ENCODE assay signal across 22 cellular contexts in the genomic region with DNA sequence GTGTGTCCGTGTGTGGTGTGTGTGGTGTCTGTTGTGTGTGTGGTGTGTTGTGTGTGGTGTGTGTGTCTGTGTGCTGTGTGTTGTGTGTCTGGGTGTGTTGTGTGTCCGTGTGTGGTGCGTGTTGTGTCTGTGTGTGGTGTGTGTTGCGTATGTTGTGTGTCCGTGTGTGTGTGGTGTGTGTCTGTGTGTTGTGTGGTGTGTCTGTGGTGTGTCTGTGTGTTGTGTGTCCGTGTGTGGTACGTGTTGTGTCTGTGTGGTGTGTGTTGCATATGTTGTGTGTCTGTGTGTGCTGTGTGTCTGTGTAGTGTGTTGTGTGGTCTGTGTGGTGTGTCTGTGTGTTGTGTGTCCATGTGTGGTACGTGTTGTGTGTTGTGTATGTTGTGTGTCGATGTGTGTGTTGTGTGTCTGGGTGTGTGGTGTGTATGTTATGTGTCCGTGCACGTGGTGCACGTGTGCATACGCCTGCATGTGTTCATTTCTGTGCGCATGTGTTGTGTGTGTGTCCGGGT.
DNase-seq lines count a peak whose midpoint lies in the region; ATAC-seq, FAIRE-seq and TF ChIP-seq lines count a peak whose summit lies in the region.
"Had no signal": no experiment of that assay in that cellular context is flagged by ENCODE, and none has a peak within 500 bp of the region (broad histone marks: within the 10 kb centered on the region; RNA-seq: fewer than 3 reads in every experiment).

No MANE protein-coding gene starts in this region.

- peak; percentile 75 for FAIRE-seq in GM12891 (lab: Jason Lieb, UNC)
- FAIRE-seq: GM19239 had no signal

- DNase-seq in GM12891 (ENCODE audit: insufficient read length, low spot score) (no peak), amniotic epithelial cell (ENCODE audit: low read depth) (peak; percentile 3), erythroblast (lab: John Stamatoyannopoulos, UW) (peak; percentile 20 to 45), WTC11 (ENCODE audit: low spot score) (no peak), midbrain (lab: John Stamatoyannopoulos, UW) (no peak), GM19240 (ENCODE audit: insufficient read length, low spot score) (no peak)
- no peak for DNase-seq in effector CD8-positive, alpha-beta T cell (lab: John Stamatoyannopoulos, UW)
- DNase-seq: CD4-positive, CD25-positive, alpha-beta regulatory T cell; DMS53; KBM-7; MG63; NCI-H2029; NCI-H526 treated with DMSO at 0.1 percent for 48 hours; Right ventricle myocardium superior; RPMI8226; T-cell had no signal

- CTCF ChIA-PET in HEK293 (lab: Yijun Ruan, JAX): no interaction called here
- CTCF ChIA-PET in WTC11 (lab: Charles Lee): no interaction called here

- H3K36me3 Mint-ChIP-seq in WTC11: no peaks in the 10 kb centered on the region
- H3K36me3 Mint-ChIP-seq: CD4-positive, CD25-positive, alpha-beta regulatory T cell; T-cell had no signal

- TF ChIP-seq CTCF in HEK293 (tag by site-specific recombination; IDR thresholded peaks at IDR 0.05): no peak
- TF ChIP-seq CTCF in WTC11 (IDR thresholded peaks at IDR 0.05): no peak

- H3K27ac Mint-ChIP-seq in WTC11: no peak overlapping the region
- H3K27ac Mint-ChIP-seq: CD4-positive, CD25-positive, alpha-beta regulatory T cell; T-cell had no signal

- no peaks in the 10 kb centered on the region for H3K4me1 Mint-ChIP-seq in WTC11
- H3K4me1 Mint-ChIP-seq: CD4-positive, CD25-positive, alpha-beta regulatory T cell; T-cell had no signal

- no peaks in the 10 kb centered on the region for H3K9me3 Mint-ChIP-seq in WTC11
- H3K9me3 Mint-ChIP-seq: CD4-positive, CD25-positive, alpha-beta regulatory T cell; T-cell had no signal

- H3K4me3 Mint-ChIP-seq in WTC11: no peak overlapping the region
- H3K4me3 Mint-ChIP-seq: CD4-positive, CD25-positive, alpha-beta regulatory T cell; T-cell had no signal

- no peak overlapping the region for H3K4me3 ChIP-seq in HEK293 (ENCODE audit: low read depth, low read length)
- H3K4me3 ChIP-seq: BLaER1, HAP-1, MG63, SJSA1 had no signal

- H3K36me3 ChIP-seq in HEK293 (ENCODE audit: control insufficient read depth in 2 of 2, insufficient read depth in 1 of 2, low read length in 2 of 2): no peaks in the 10 kb centered on the region
- H3K36me3 ChIP-seq: BLaER1, HAP-1, MG63, SJSA1 had no signal

- no peak overlapping the region for H3K27ac ChIP-seq in HEK293 (ENCODE audit: extremely low read depth, low read depth, low read length)
- H3K27ac ChIP-seq: BLaER1, HL-60, SJSA1 had no signal

- no peak for TF ChIP-seq POLR2A in GM12891 (IDR thresholded peaks at IDR 0.05; ENCODE audit: low read depth, low read length)
- TF ChIP-seq POLR2A in erythroblast (IDR thresholded peaks at IDR 0.05; ENCODE audit: low read length): no peak

- no peaks in the 10 kb centered on the region for H3K4me1 ChIP-seq in HEK293 (ENCODE audit: control insufficient read depth, insufficient read depth, low read length)
- H3K4me1 ChIP-seq: BLaER1, HAP-1, SJSA1 had no signal

- no peaks in the 10 kb centered on the region for H3K9me3 ChIP-seq in HEK293 (ENCODE audit: control insufficient read depth, insufficient read depth, low read depth, low read length)
- H3K9me3 ChIP-seq: BLaER1, HAP-1, MG63, SJSA1 had no signal

- H3K27me3 Mint-ChIP-seq in WTC11 (ENCODE audit: low read depth): no peaks in the 10 kb centered on the region
- H3K27me3 Mint-ChIP-seq: CD4-positive, CD25-positive, alpha-beta regulatory T cell had no signal

- POLR2A ChIA-PET in HEK293 (lab: Yijun Ruan, JAX) (no interaction called here), WTC11 (lab: Charles Lee) (no interaction called here)

- ATAC-seq in WTC11: no peak
- ATAC-seq: T-cell had no signal

TF ChIP-seq in GM12891, 5 proteins besides CTCF, POLR2A, EP300 and RAD21:
- TF ChIP-seq SPI1 (IDR thresholded peaks at IDR 0.05; ENCODE audit: low read depth, low read length) (no peak), TAF1 (IDR thresholded peaks at IDR 0.05; ENCODE audit: low read depth, low read length) (no peak), PAX5 (IDR thresholded peaks at IDR 0.05; ENCODE audit: insufficient read depth, low read length, severe bottlenecking) (no peak), POLR2AphosphoS5 (IDR thresholded peaks at IDR 0.05; ENCODE audit: low read depth, low read length) (no peak), POU2F2 (IDR thresholded peaks at IDR 0.05; ENCODE audit: low read depth, low read length) (no peak)

TF ChIP-seq in HEK293, 187 proteins besides CTCF, POLR2A, EP300 and RAD21 (continues in another document):
- peak; percentile 84; the same call in 1 of the 2 replicates for TF ChIP-seq SALL2 (tag by site-specific recombination; IDR thresholded peaks at IDR 0.05; ENCODE audit: borderline replicate concordance)
- no peak for TF ChIP-seq ZNF664 (tag by site-specific recombination; IDR thresholded peaks at IDR 0.05)
- peak; percentile 74; the same call in 1 of the 2 replicates for TF ChIP-seq ZNF2 (tag by site-specific recombination; IDR thresholded peaks at IDR 0.05)
- TF ChIP-seq, protein P1, sequence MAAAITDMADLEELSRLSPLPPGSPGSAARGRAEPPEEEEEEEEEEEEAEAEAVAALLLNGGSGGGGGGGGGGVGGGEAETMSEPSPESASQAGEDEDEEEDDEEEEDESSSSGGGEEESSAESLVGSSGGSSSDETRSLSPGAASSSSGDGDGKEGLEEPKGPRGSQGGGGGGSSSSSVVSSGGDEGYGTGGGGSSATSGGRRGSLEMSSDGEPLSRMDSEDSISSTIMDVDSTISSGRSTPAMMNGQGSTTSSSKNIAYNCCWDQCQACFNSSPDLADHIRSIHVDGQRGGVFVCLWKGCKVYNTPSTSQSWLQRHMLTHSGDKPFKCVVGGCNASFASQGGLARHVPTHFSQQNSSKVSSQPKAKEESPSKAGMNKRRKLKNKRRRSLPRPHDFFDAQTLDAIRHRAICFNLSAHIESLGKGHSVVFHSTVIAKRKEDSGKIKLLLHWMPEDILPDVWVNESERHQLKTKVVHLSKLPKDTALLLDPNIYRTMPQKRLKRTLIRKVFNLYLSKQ (tag by site-specific recombination; IDR thresholded peaks at IDR 0.05; ENCODE audit: borderline replicate concordance): no peak
- TF ChIP-seq, protein P2, sequence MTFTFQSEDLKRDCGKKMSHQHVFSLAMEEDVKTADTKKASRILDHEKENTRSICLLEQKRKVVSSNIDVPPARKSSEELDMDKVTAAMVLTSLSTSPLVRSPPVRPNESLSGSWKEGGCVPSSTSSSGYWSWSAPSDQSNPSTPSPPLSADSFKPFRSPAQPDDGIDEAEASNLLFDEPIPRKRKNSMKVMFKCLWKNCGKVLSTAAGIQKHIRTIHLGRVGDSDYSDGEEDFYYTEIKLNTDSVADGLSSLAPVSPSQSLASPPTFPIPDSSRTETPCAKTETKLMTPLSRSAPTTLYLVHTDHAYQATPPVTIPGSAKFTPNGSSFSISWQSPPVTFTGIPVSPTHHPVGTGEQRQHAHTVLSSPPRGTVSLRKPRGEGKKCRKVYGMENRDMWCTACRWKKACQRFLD (tag by site-specific recombination; IDR thresholded peaks at IDR 0.05): peak; percentile 50; the same call in 1 of the 2 replicates
- no peak for TF ChIP-seq OSR2 (tag by site-specific recombination; IDR thresholded peaks at IDR 0.05)
- peak; percentile 23; the same call in 1 of the 2 replicates for TF ChIP-seq ZNF133 (tag by site-specific recombination; IDR thresholded peaks at IDR 0.05)
- TF ChIP-seq ZNF521 (tag by site-specific recombination; IDR thresholded peaks at IDR 0.05): 0 out of 2 replicates have a peak, but pooled peaks have one; percentile 48
- 0 out of 2 replicates have a peak, but pooled peaks have one; percentile 23 for TF ChIP-seq ZNF23 (tag by site-specific recombination; IDR thresholded peaks at IDR 0.05; ENCODE audit: borderline replicate concordance)

TF ChIP-seq in WTC11, 78 proteins besides CTCF, POLR2A, EP300 and RAD21 (continues in another document):
- TF ChIP-seq ZNF423 (CRISPR knock-in tag; IDR thresholded peaks at IDR 0.05): no peak
- no peak for TF ChIP-seq RORB (CRISPR knock-in tag; IDR thresholded peaks at IDR 0.05)
- TF ChIP-seq ETV6 (CRISPR knock-in tag; IDR thresholded peaks at IDR 0.05): no peak
- TF ChIP-seq ZNF317 (CRISPR knock-in tag; IDR thresholded peaks at IDR 0.05; ENCODE audit: borderline replicate concordance, low read depth): no peak
- TF ChIP-seq ZBTB21 (CRISPR knock-in tag; IDR thresholded peaks at IDR 0.05; ENCODE audit: borderline replicate concordance): no peak
- TF ChIP-seq, protein P3, sequence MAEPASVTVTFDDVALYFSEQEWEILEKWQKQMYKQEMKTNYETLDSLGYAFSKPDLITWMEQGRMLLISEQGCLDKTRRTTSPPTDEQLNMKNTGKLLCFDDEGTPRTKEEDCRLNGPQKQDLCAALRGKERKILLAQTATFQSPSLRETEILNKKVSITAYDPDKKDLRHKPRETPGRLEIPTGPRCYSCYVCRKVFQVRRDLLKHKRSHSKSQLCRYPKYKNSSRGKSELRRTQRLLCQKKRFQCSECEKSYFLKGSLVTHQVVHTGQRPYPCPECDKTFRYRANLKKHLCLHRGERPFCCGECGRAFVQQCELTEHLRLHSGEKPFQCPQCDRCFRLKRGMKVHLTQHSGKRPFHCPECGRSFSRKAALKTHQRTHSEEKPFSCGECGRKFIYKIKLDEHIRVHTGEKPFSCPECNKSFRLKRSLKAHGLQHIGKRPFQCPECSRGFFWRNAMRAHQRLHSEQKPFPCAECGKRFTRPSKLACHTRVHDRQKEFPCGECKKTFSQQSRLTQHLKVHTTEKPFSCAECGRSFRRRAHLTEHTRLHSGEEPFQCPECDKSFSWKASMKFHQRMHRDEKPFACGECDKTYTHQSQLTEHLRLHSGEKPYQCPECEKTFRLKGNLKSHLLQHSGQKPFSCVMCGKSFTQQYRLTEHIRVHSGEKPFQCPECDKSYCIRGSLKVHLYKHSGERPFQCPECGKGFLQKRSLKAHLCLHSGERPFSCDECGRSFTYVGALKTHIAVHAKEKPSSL (CRISPR knock-in tag; conservative IDR thresholded peaks at IDR 0.05): no peak
- TF ChIP-seq IRF2 (CRISPR knock-in tag; IDR thresholded peaks at IDR 0.05; ENCODE audit: borderline replicate concordance, low read depth): no peak
- no peak for TF ChIP-seq SMAD4 (CRISPR knock-in tag; IDR thresholded peaks at IDR 0.05)
- TF ChIP-seq, protein P4, sequence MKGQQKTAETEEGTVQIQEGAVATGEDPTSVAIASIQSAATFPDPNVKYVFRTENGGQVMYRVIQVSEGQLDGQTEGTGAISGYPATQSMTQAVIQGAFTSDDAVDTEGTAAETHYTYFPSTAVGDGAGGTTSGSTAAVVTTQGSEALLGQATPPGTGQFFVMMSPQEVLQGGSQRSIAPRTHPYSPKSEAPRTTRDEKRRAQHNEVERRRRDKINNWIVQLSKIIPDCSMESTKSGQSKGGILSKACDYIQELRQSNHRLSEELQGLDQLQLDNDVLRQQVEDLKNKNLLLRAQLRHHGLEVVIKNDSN (CRISPR knock-in tag; IDR thresholded peaks at IDR 0.05): no peak
- no peak for TF ChIP-seq ELF4 (CRISPR knock-in tag; IDR thresholded peaks at IDR 0.05; ENCODE audit: low read depth)
- no peak for TF ChIP-seq ZNF138 (CRISPR knock-in tag; conservative IDR thresholded peaks at IDR 0.05)

Comparison
In these comparisons a context has a peak if more than half of its experiments do, and no peak if none do; other contexts are left out.
1. DNase-seq: peak in amniotic epithelial cell (single experiment) and erythroblast (2 of 2); none in GM12891 (single experiment), WTC11 (single experiment), effector CD8-positive, alpha-beta T cell (single experiment), midbrain (single experiment) and GM19240 (single experiment).